ENCODE assay signal across 9 cellular contexts in genomic region chr6:136551103-136551502, GRCh38. TPM values are rescaled to one million over a fixed set of nuclear protein-coding genes. Genes with fewer than 3 reads are reported as not detected.
A peak's percentile ranks its signal among the peaks of the same experiment; 100 is the strongest.
DNase-seq lines count a peak whose midpoint lies in the region; ATAC-seq, FAIRE-seq and TF ChIP-seq lines count a peak whose summit lies in the region.
"Had no signal": no experiment of that assay in that cellular context is flagged by ENCODE, and none has a peak within 500 bp of the region (broad histone marks: within the 10 kb centered on the region; RNA-seq: fewer than 3 reads in every experiment).

No MANE protein-coding gene starts in this region.

- no peak overlapping the region for H2BK12ac ChIP-seq in H1 (ENCODE audit: low read depth, low read length)

- peak overlapping the region; percentile 51 to 78 (median 68) for H3K4me3 Mint-ChIP-seq in CD8-positive, alpha-beta memory T cell
- peak overlapping the region; percentile 79 for H3K4me3 Mint-ChIP-seq in neural crest cell

- H2BK15ac ChIP-seq in H1 (ENCODE audit: low read length), result no peak overlapping the region

- no peak overlapping the region for H3K9ac ChIP-seq in H1 (replicated peaks in 1 of 4; ENCODE audit: extremely low read depth in 1 of 4, low read depth in 3 of 4, low read length in 3 of 4)

- peak overlapping the region in 3 of 8 donors; percentile 15 to 44 (median 35) for H3K27ac Mint-ChIP-seq in CD8-positive, alpha-beta memory T cell
- H3K27ac Mint-ChIP-seq in neural crest cell (ENCODE audit: unreplicated experiment), result no peak overlapping the region

- H3K36me3 ChIP-seq in CD8-positive, alpha-beta memory T cell (ENCODE audit: insufficient read depth, low read length), result no peaks in the 10 kb centered on the region
- no peaks in the 10 kb centered on the region for H3K36me3 ChIP-seq in H1 (ENCODE audit: control insufficient read depth in 2 of 4, insufficient read depth in 4 of 4, low read length in 3 of 4)

- TF ChIP-seq CTCF in H1 (IDR thresholded peaks at IDR 0.05; ENCODE audit: control extremely low read depth in 1 of 3, insufficient read depth in 1 of 3, low read depth in 1 of 3, low read length in 3 of 3), result no peak
- TF ChIP-seq CTCF in neural crest cell (conservative IDR thresholded peaks at IDR 0.05), result no peak

- H3K23ac ChIP-seq in H1 (ENCODE audit: insufficient read length), result no peak overlapping the region

- no peak overlapping the region for H3K18ac ChIP-seq in H1 (ENCODE audit: extremely low read depth, low read length)

- no peak overlapping the region for H3K56ac ChIP-seq in H1 (replicated peaks; ENCODE audit: insufficient read length, low read depth, low read length)

- 54% methylated on average over 8 of the region's 8 CpGs; no CpG with 5 or more reads in 1 of the 2 experiments for WGBS in H1 (ENCODE audit: extremely low coverage in 1 of 2, insufficient coverage in 1 of 2, insufficient read length in 1 of 2, insufficient replicate concordance in 2 of 2, low coverage in 1 of 2, low lambda C conversion rate in 2 of 2, missing lambda C conversion rate in 1 of 2), 2 experiments

- FAIRE-seq in H1 (lab: Jason Lieb, UNC), result no peak

- ATAC-seq in HG02571 (IDR thresholded peaks at IDR 0.05; ENCODE audit: unreplicated experiment), result no peak
- no peak for ATAC-seq in HG03442 (IDR thresholded peaks at IDR 0.05; ENCODE audit: unreplicated experiment)

- no peak for TF ChIP-seq POLR2A in H1 (IDR thresholded peaks at IDR 0.05; ENCODE audit: control extremely low read depth in 1 of 2, low read depth in 2 of 2, low read length in 2 of 2)

- H3K79me1 ChIP-seq in H1 (ENCODE audit: low read depth, low read length), result no peaks in the 10 kb centered on the region

- H3K27me3 ChIP-seq in CD8-positive, alpha-beta memory T cell (ENCODE audit: insufficient read depth, low read length, poor library complexity, severe bottlenecking), result peaks cover 23% of the 10 kb centered on the region
- H3K27me3 ChIP-seq in H1 (replicated peaks in 1 of 4; ENCODE audit: control insufficient read depth in 3 of 4, extremely low read depth in 1 of 4, insufficient read depth in 3 of 4, low read length in 3 of 4), result peaks cover 0 to 14% (median 7%) of the 10 kb centered on the region in 4 experiments; a peak in 5 of 7 replicates

- no peak overlapping the region for H3K4me3 ChIP-seq in CD8-positive, alpha-beta memory T cell (ENCODE audit: low read length)
- peak overlapping the region; percentile 30 to 99 (median 46) for H3K4me3 ChIP-seq in H1 (ENCODE audit: extremely low read depth in 1 of 4, insufficient read depth in 2 of 4, low read depth in 3 of 4, low read length in 4 of 4)

- no peak overlapping the region for H2BK120ac ChIP-seq in H1 (replicated peaks; ENCODE audit: low read depth, low read length)

- POLR2A ChIA-PET in CD8-positive, alpha-beta memory T cell (lab: Charles Lee), result no interaction called here
- POLR2A ChIA-PET in H1 (lab: Charles Lee; ENCODE audit: partially characterized antibody), result interaction anchor here (1.1 to 1.3 kb wide), 3 partner anchors 208 to 301 kb away, joined by 3 to 4 read pairs (median 3); partner anchors contain the start of gene MTFR2

- TF ChIP-seq RAD21 in H1 (IDR thresholded peaks at IDR 0.05 in 1 of 2, conservative IDR thresholded peaks at IDR 0.05 in 1 of 2; ENCODE audit: low read depth in 2 of 2, low read length in 2 of 2), result no peak

- no peak for DNase-seq in CD8-positive, alpha-beta memory T cell
- DNase-seq in NCI-H146 treated with DMSO at 0.1 percent for 48 hours (lab: John Stamatoyannopoulos, UW; ENCODE audit: unreplicated experiment) (peak; percentile 64), H1 (ENCODE audit: low read depth in 1 of 2, low spot score in 2 of 2) (no peak), neural crest cell (ENCODE audit: low read depth, low spot score) (no peak), mesenteric fat pad (ENCODE audit: low spot score) (no peak), GDM1 (lab: John Stamatoyannopoulos, UW) (no peak)

- peaks cover 9 to 15% (median 14%) of the 10 kb centered on the region in 3 donors for H3K4me1 Mint-ChIP-seq in CD8-positive, alpha-beta memory T cell
- H3K4me1 Mint-ChIP-seq in neural crest cell, result peaks cover 4% of the 10 kb centered on the region

- TF ChIP-seq EP300 in H1 (IDR thresholded peaks at IDR 0.05; ENCODE audit: borderline replicate concordance in 1 of 2, low read depth in 2 of 2, low read length in 2 of 2), result no peak

- H3K23me2 ChIP-seq in H1 (ENCODE audit: low read depth, low read length), result peaks cover 13% of the 10 kb centered on the region

- H3K4me2 ChIP-seq in H1 (ENCODE audit: insufficient read depth in 1 of 2, low read depth in 2 of 2, low read length in 2 of 2), result peak overlapping the region; percentile 54 to 88

- peaks cover 0 to 34% of the 10 kb centered on the region in 2 experiments; a peak in 2 of 4 replicates for H3K79me2 ChIP-seq in H1 (ENCODE audit: control insufficient read depth in 1 of 2, insufficient read depth in 2 of 2, low read length in 2 of 2)

- no peaks in the 10 kb centered on the region for H3K9me3 Mint-ChIP-seq in CD8-positive, alpha-beta memory T cell
- H3K9me3 Mint-ChIP-seq in neural crest cell, result no peaks in the 10 kb centered on the region

- no peak overlapping the region for H3K27ac ChIP-seq in CD8-positive, alpha-beta memory T cell (ENCODE audit: low read depth, low read length)
- H3K27ac ChIP-seq in H1 (ENCODE audit: low read depth, low read length), result no peak overlapping the region
- H3K27ac ChIP-seq: SK-N-MC had no signal

- H4K8ac ChIP-seq in H1 (ENCODE audit: extremely low read depth, insufficient read depth, low read length), result no peak overlapping the region

- CTCF ChIA-PET in CD8-positive, alpha-beta memory T cell (lab: Charles Lee), result interaction anchor here (0.8 to 3.3 kb wide), 7 partner anchors 9 to 1052 kb away, joined by 3 to 20 read pairs (median 3); no protein-coding TSS in a partner anchor
- CTCF ChIA-PET in H1 (lab: Charles Lee; ENCODE audit: partially characterized antibody), result interaction anchor here (1.0 to 2.9 kb wide), 13 partner anchors 11 to 300 kb away, joined by 3 to 22 read pairs (median 4); partner anchors contain the start of gene BCLAF1

- H2BK20ac ChIP-seq in H1 (ENCODE audit: low read length), result no peak overlapping the region

- H4K5ac ChIP-seq in H1 (ENCODE audit: insufficient read length, low read depth, low read length), result no peak overlapping the region

- peaks cover 15 to 34% of the 10 kb centered on the region in 2 donors for H3K27me3 Mint-ChIP-seq in CD8-positive, alpha-beta memory T cell
- H3K27me3 Mint-ChIP-seq in neural crest cell (ENCODE audit: low read depth), result peaks cover 87% of the 10 kb centered on the region

- peaks cover 13% of the 10 kb centered on the region for H3K4me1 ChIP-seq in CD8-positive, alpha-beta memory T cell (ENCODE audit: insufficient read depth, low read length)
- H3K4me1 ChIP-seq in H1 (replicated peaks in 1 of 4; ENCODE audit: control insufficient read depth in 3 of 4, insufficient read depth in 4 of 4, low read length in 3 of 4), result peaks cover 0 to 10% (median 1%) of the 10 kb centered on the region in 4 experiments; a peak in 5 of 7 replicates

- H3K36me3 Mint-ChIP-seq in CD8-positive, alpha-beta memory T cell, result peaks cover 5 to 7% (median 7%) of the 10 kb centered on the region in 3 donors
- H3K36me3 Mint-ChIP-seq in neural crest cell (ENCODE audit: low read depth), result no peaks in the 10 kb centered on the region

- H3K4ac ChIP-seq in H1 (replicated peaks; ENCODE audit: insufficient read length, low read depth, low read length), result no peak overlapping the region

- peak overlapping the region; percentile 84; the same call in 1 of the 2 replicates for H2AFZ ChIP-seq in H1 (ENCODE audit: low read length)

- no peaks in the 10 kb centered on the region for H3K9me3 ChIP-seq in CD8-positive, alpha-beta memory T cell (ENCODE audit: low read length)
- no peaks in the 10 kb centered on the region for H3K9me3 ChIP-seq in H1 (ENCODE audit: insufficient read depth in 2 of 2, low read depth in 1 of 2, low read length in 1 of 2)

- no peaks in the 10 kb centered on the region for H4K20me1 ChIP-seq in H1 (replicated peaks in 1 of 2; ENCODE audit: control insufficient read depth in 1 of 2, insufficient read depth in 2 of 2, low read length in 2 of 2)

- no peak overlapping the region for H4K91ac ChIP-seq in H1 (replicated peaks; ENCODE audit: insufficient read length, low read length)

- H3K14ac ChIP-seq in H1 (ENCODE audit: insufficient read length), result no peak overlapping the region

- H2AK5ac ChIP-seq in H1 (ENCODE audit: low read depth, low read length), result no peak overlapping the region

- H2BK5ac ChIP-seq in H1 (ENCODE audit: low read depth, low read length), result no peak overlapping the region

TF ChIP-seq in H1, 55 proteins besides CTCF, POLR2A, EP300 and RAD21:
- TF ChIP-seq BCL11A (IDR thresholded peaks at IDR 0.05; ENCODE audit: low read depth in 2 of 2, low read length in 2 of 2) (no peak), EZH2 (IDR thresholded peaks at IDR 0.05; ENCODE audit: low read depth, low read length, severe bottlenecking) (no peak), PHF8 (conservative IDR thresholded peaks at IDR 0.05; ENCODE audit: low read depth, low read length) (no peak), TBP (IDR thresholded peaks at IDR 0.05; ENCODE audit: low read depth, low read length) (no peak), SIX5 (IDR thresholded peaks at IDR 0.05; ENCODE audit: low read depth, low read length) (no peak), KDM4A (IDR thresholded peaks at IDR 0.05; ENCODE audit: low read depth, low read length, severe bottlenecking) (no peak)

RNA-seq across cellular contexts. Expression of gene MAP7, which starts 0.9 kb away (rescaled TPM):
- under 1 TPM; 0.50 to 0.51 TPM for total RNA-seq in CD8-positive, alpha-beta memory T cell
- polyA plus RNA-seq in CD8-positive, alpha-beta memory T cell, result 0.52 TPM
- 66.9 and 67.0 TPM in 2 replicates for total RNA-seq in H1 (2021; fragmentation: NEBNext Ultra II Directional; extraction: Animal tissue kit (Norgen Biotek cat#: 25700))
- polyA plus RNA-seq in H1 (2011; rRNA removed), result 13.5 and 15.0 TPM in 2 replicates
- 20.4 TPM for polyA plus RNA-seq in H1 (2011; cell fraction: cytosol; rRNA removed)
- polyA plus RNA-seq in H1 (2011; cell fraction: nucleus; rRNA removed), result 32.0 TPM
- polyA plus RNA-seq in H1 (2012, experiment 1 of 2), result 41.9 to 51.0 TPM (median 46.3 TPM) in 4 replicates
- 6.3 TPM for polyA plus RNA-seq in H1 (2012, experiment 2 of 2)
- polyA plus RNA-seq in H1 (2013, experiment 1 of 2), result 52.7 TPM
- polyA plus RNA-seq in H1 (2013, experiment 2 of 2), result 52.0 TPM
- 17.3 and 17.8 TPM in 2 replicates for polyA minus RNA-seq in H1 (2011; rRNA and poly(A)+ RNA removed)
- 17.9 TPM for polyA minus RNA-seq in H1 (2011; cell fraction: cytosol; rRNA and poly(A)+ RNA removed)
- 25.5 TPM for polyA minus RNA-seq in H1 (2011; cell fraction: nucleus; rRNA and poly(A)+ RNA removed)
- total RNA-seq in neural crest cell, result 1.3 and 1.4 TPM in 2 replicates
- total RNA-seq in mesenteric fat pad, result 5.2 TPM

Comparison
In these comparisons a context has a peak if more than half of its experiments do, and no peak if none do; other contexts are left out.
1. RNA of gene MAP7, which starts 0.9 kb away (total RNA-seq): 66.9 to 67.0 TPM in H1; 5.2 TPM in mesenteric fat pad (single experiment), 1.3 to 1.4 TPM in neural crest cell and 0.50 to 0.51 TPM in CD8-positive, alpha-beta memory T cell; every median in the first group is over 10 times any median in the second.